In the genomic region with DNA sequence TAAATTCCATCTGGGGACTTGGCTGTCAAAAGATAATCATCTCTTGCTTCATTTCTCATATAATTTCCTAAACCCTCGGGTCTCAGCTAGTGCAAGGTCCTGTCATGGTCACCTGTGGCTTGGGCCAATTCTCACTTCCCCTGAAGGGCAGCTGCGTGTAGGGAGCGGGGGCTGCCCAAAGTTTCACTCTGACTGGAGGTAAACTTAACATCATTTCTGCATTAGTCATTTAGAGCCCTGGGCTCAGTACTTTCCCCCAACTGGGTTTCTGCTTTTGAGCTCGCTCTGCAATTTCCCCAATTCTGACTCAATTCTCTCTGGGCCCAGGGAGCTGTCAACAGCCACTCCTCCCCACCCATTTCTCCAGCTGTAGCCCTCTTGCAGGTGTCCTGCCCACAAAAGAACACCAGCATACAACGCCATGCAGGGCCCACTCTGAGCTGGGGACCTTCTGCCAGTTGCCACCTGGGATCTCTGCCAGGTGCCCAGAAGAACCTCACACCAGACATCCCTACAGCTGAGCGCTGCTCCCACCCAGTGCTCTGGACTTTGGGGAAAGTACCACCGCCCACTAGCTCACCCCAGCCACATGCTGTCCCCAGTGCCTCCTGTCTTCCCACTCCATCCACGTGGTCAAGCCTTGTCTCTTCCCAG, we compare ENCODE assay signal across 8 cellular contexts. TPM values are rescaled to one million over a fixed set of nuclear protein-coding genes. Genes with fewer than 3 reads are reported as not detected.
A peak's percentile ranks its signal among the peaks of the same experiment; 100 is the strongest.
DNase-seq lines count a peak whose midpoint lies in the region; ATAC-seq and TF ChIP-seq lines count a peak whose summit lies in the region.

No MANE protein-coding gene starts in this region.

- no peaks in the 10 kb centered on the region for H3K36me3 Mint-ChIP-seq in osteocyte (ENCODE audit: unreplicated experiment)

- H3K36me3 ChIP-seq in DOHH2 (ENCODE audit: control insufficient read depth, low read length): peaks cover 18% of the 10 kb centered on the region

- peaks cover 66% of the 10 kb centered on the region for H3K4me1 Mint-ChIP-seq in osteocyte (ENCODE audit: unreplicated experiment)

- H3K4me3 ChIP-seq in DOHH2 (ENCODE audit: low read length): peak overlapping the region; percentile 73

- TF ChIP-seq CTCF in DOHH2 (IDR thresholded peaks at IDR 0.05; ENCODE audit: low read depth, low read length, poor library complexity, severe bottlenecking) (no peak), osteocyte (IDR thresholded peaks at IDR 0.05) (no peak)

- H3K4me3 Mint-ChIP-seq in osteocyte (ENCODE audit: unreplicated experiment): no peak overlapping the region

- H3K4me1 ChIP-seq in DOHH2 (ENCODE audit: control insufficient read depth, low read length): peaks cover 93% of the 10 kb centered on the region

- H3K79me2 ChIP-seq in DOHH2 (ENCODE audit: control insufficient read depth, low read length): peaks cover 85% of the 10 kb centered on the region

- no peaks in the 10 kb centered on the region for H3K9me3 ChIP-seq in DOHH2 (ENCODE audit: control insufficient read depth, insufficient read depth, low read length)

- H3K27me3 ChIP-seq in DOHH2 (ENCODE audit: control insufficient read depth, low read length): no peaks in the 10 kb centered on the region

- peaks cover 27% of the 10 kb centered on the region for H3F3A ChIP-seq in DOHH2 (ENCODE audit: control insufficient read depth, insufficient read depth)

- DNase-seq in HT1080 (ENCODE audit: low read depth) (peak; percentile 72), dedifferentiated amniotic fluid mesenchymal stem cell (ENCODE audit: extremely low spot score) (peak; percentile 53), osteocyte (ENCODE audit: extremely low spot score, unreplicated experiment) (no peak), SK-N-DZ (ENCODE audit: low spot score) (no peak), NCI-H2081 treated with DMSO at 0.1 percent for 48 hours (lab: John Stamatoyannopoulos, UW) (no peak)
- DNase-seq in activated CD4-positive, CD25-positive, alpha-beta regulatory T cell treated with anti-CD3 and anti-CD28 coated beads, Interleukin-2, amount 50 U/mL, for 16 hours (ENCODE audit: low read depth, low spot score): peak; percentile 52

- no peaks in the 10 kb centered on the region for H3K9me2 ChIP-seq in DOHH2 (replicated peaks; ENCODE audit: control insufficient read depth, low read length)

- H3K4me2 ChIP-seq in DOHH2 (ENCODE audit: low read length): peak overlapping the region; percentile 99

- 0 out of 2 replicates have a peak, but pooled peaks cover 4% of the 10 kb centered on the region for H4K20me1 ChIP-seq in DOHH2 (ENCODE audit: control insufficient read depth, insufficient read depth, low read depth, low read length)

- ATAC-seq in GM21515 (IDR thresholded peaks at IDR 0.05; ENCODE audit: unreplicated experiment): peak; percentile 64

- H3K9me3 Mint-ChIP-seq in osteocyte (ENCODE audit: unreplicated experiment): no peaks in the 10 kb centered on the region

- H3K27ac ChIP-seq in DOHH2 (ENCODE audit: low read depth, low read length): peak overlapping the region; percentile 99

- peak overlapping the region; percentile 94 for H3K27ac Mint-ChIP-seq in osteocyte (ENCODE audit: unreplicated experiment)

- no peaks in the 10 kb centered on the region for H3K27me3 Mint-ChIP-seq in osteocyte (ENCODE audit: unreplicated experiment)

RNA-seq across cellular contexts. Expression of a gene that starts 37.9 kb away (rescaled TPM):
- total RNA-seq in HT1080 (2014; rRNA removed; shearing (Covaris generic)): 83.0 and 100 TPM in 2 replicates
- polyA plus RNA-seq in HT1080 (2015; cell fraction: cytosol; rRNA removed): 77.8 and 81.4 TPM in 2 replicates
- 27.7 and 28.1 TPM in 2 replicates for polyA plus RNA-seq in HT1080 (2015; cell fraction: nucleus; rRNA removed)
- 86.6 and 88.6 TPM in 2 replicates for total RNA-seq in osteocyte
- 48.1 and 50.4 TPM in 2 replicates for polyA plus RNA-seq in SK-N-DZ (2014; cell fraction: cytosol; rRNA removed)
- polyA plus RNA-seq in SK-N-DZ (2014; cell fraction: nucleus; rRNA removed): 15.3 and 23.6 TPM in 2 replicates

Comparison
In these comparisons a context has a peak if more than half of its experiments do, and no peak if none do; other contexts are left out.
1. DNase-seq: peak in HT1080 (single experiment), activated CD4-positive, CD25-positive, alpha-beta regulatory T cell treated with anti-CD3 and anti-CD28 coated beads, Interleukin-2, amount 50 U/mL, for 16 hours (single experiment) and dedifferentiated amniotic fluid mesenchymal stem cell (single experiment); none in osteocyte (single experiment), SK-N-DZ (single experiment) and NCI-H2081 treated with DMSO at 0.1 percent for 48 hours (single experiment).